ENCODE assay signal across 20 cellular contexts in genomic region chr5:148810821-148811220, GRCh38. TPM values are rescaled to one million over a fixed set of nuclear protein-coding genes. Genes with fewer than 3 reads are reported as not detected.
DNase-seq lines count a peak whose midpoint lies in the region; ATAC-seq, FAIRE-seq and TF ChIP-seq lines count a peak whose summit lies in the region.
"Had no signal": no experiment of that assay in that cellular context is flagged by ENCODE, and none has a peak within 500 bp of the region (broad histone marks: within the 10 kb centered on the region; RNA-seq: fewer than 3 reads in every experiment).

No MANE protein-coding gene starts in this region.

- DNase-seq in AML-193 (lab: John Stamatoyannopoulos, UW) (peak; percentile 49 to 65), GM12891 (ENCODE audit: insufficient read length, low spot score) (no peak), NB4 (ENCODE audit: low read depth) (peak; percentile 61)
- DNase-seq in central memory CD8-positive, alpha-beta T cell (ENCODE audit: low spot score in 2 of 2) = no peak
- DNase-seq in activated T-cell treated with anti-CD3 and anti-CD28 coated beads, Interleukin-2, amount 50 U/mL, for 24 hours = no peak
- DNase-seq: ACHN; activated CD4-positive, alpha-beta T cell treated with anti-CD3 and anti-CD28 coated beads for 1 hour; activated gamma-delta T cell; COR-L47; gastrocnemius medialis; GM23248; left colon; NCI-H82; pancreas; sigmoid colon; stimulated activated CD4-positive, alpha-beta T cell treated with anti-CD3 and anti-CD28 coated beads, Interleukin-2, amount 100 ng/mL, for 24 hours; uterus had no signal

- no peak for TF ChIP-seq CTCF in NB4 (IDR thresholded peaks at IDR 0.05; ENCODE audit: low read depth, low read length)

- peak overlapping the region; percentile 96 for H3K27ac Mint-ChIP-seq in central memory CD8-positive, alpha-beta T cell (ENCODE audit: low read depth)
- H3K27ac Mint-ChIP-seq in activated T-cell treated with anti-CD3 and anti-CD28 coated beads, Interleukin-2, amount 50 U/mL, for 24 hours = no peak overlapping the region

- H3K9me3 Mint-ChIP-seq in central memory CD8-positive, alpha-beta T cell = no peaks in the 10 kb centered on the region
- H3K9me3 Mint-ChIP-seq in activated T-cell treated with anti-CD3 and anti-CD28 coated beads, Interleukin-2, amount 50 U/mL, for 24 hours = no peaks in the 10 kb centered on the region

- peak overlapping the region; percentile 85 for H3K4me3 Mint-ChIP-seq in central memory CD8-positive, alpha-beta T cell
- no peak overlapping the region for H3K4me3 Mint-ChIP-seq in activated T-cell treated with anti-CD3 and anti-CD28 coated beads, Interleukin-2, amount 50 U/mL, for 24 hours

- peaks cover 38% of the 10 kb centered on the region for H3K4me1 Mint-ChIP-seq in central memory CD8-positive, alpha-beta T cell
- H3K4me1 Mint-ChIP-seq in activated T-cell treated with anti-CD3 and anti-CD28 coated beads, Interleukin-2, amount 50 U/mL, for 24 hours (ENCODE audit: low read depth) = peaks cover 50% of the 10 kb centered on the region

- TF ChIP-seq POLR2A in GM12891 (IDR thresholded peaks at IDR 0.05; ENCODE audit: low read depth, low read length) (no peak), NB4 (IDR thresholded peaks at IDR 0.05; ENCODE audit: extremely low read depth, insufficient read length) (no peak)

- H3K4me3 ChIP-seq in NB4 (ENCODE audit: low read depth, low read length) = no peak overlapping the region
- H3K4me3 ChIP-seq: gastrocnemius medialis, GM23248, pancreas, sigmoid colon, uterus had no signal

- H3K27me3 Mint-ChIP-seq in central memory CD8-positive, alpha-beta T cell = no peaks in the 10 kb centered on the region
- no peaks in the 10 kb centered on the region for H3K27me3 Mint-ChIP-seq in activated T-cell treated with anti-CD3 and anti-CD28 coated beads, Interleukin-2, amount 50 U/mL, for 24 hours

- peak; percentile 33 for ATAC-seq in central memory CD8-positive, alpha-beta T cell (replicated peaks; ENCODE audit: extremely low read depth, poor library complexity, severe bottlenecking)
- ATAC-seq in HG03095 (IDR thresholded peaks at IDR 0.05; ENCODE audit: unreplicated experiment) = no peak
- no peak for ATAC-seq in HG03159 (IDR thresholded peaks at IDR 0.05; ENCODE audit: unreplicated experiment)
- ATAC-seq in GM21825 (IDR thresholded peaks at IDR 0.05; ENCODE audit: unreplicated experiment) = no peak
- ATAC-seq: gastrocnemius medialis, left colon, pancreas had no signal

- FAIRE-seq in GM12891 (lab: Jason Lieb, UNC) = peak; percentile 54
- FAIRE-seq: pancreas had no signal

- peaks cover 8% of the 10 kb centered on the region for H3K36me3 Mint-ChIP-seq in central memory CD8-positive, alpha-beta T cell (ENCODE audit: insufficient read depth)
- H3K36me3 Mint-ChIP-seq in activated T-cell treated with anti-CD3 and anti-CD28 coated beads, Interleukin-2, amount 50 U/mL, for 24 hours (ENCODE audit: low read depth) = no peaks in the 10 kb centered on the region

TF ChIP-seq in GM12891, 5 proteins besides CTCF, POLR2A, EP300 and RAD21:
- TF ChIP-seq SPI1 (IDR thresholded peaks at IDR 0.05; ENCODE audit: low read depth, low read length) = peak; percentile 58
- TF ChIP-seq POLR2AphosphoS5 (IDR thresholded peaks at IDR 0.05; ENCODE audit: low read depth, low read length) = no peak

RNA-seq across cellular contexts. Expression of gene ADRB2, which starts 15.6 kb away (rescaled TPM):
- polyA plus RNA-seq in GM12891 (2012; ENCODE audit: low read depth, missing spikeins) = 0.04 TPM

Comparison
In these comparisons a context has a peak if more than half of its experiments do, and no peak if none do; other contexts are left out.
1. DNase-seq: peak in AML-193 (2 of 2) and NB4 (single experiment); none in GM12891 (single experiment), central memory CD8-positive, alpha-beta T cell (0 of 2) and activated T-cell treated with anti-CD3 and anti-CD28 coated beads, Interleukin-2, amount 50 U/mL, for 24 hours (single experiment).